1 cellular context compared by ENCODE assay signal in genomic region chr1:200556005-200556404, GRCh38.
TF ChIP-seq lines count a peak whose summit lies in the region.

No MANE protein-coding gene starts in this region.

TF ChIP-seq in SK-N-SH, 30 proteins besides CTCF, POLR2A, EP300 and RAD21 (continued from another document):
- TF ChIP-seq ZBTB33 (IDR thresholded peaks at IDR 0.05; ENCODE audit: borderline replicate concordance, low read depth) = no peak
- no peak for TF ChIP-seq FOSL2 (IDR thresholded peaks at IDR 0.05; ENCODE audit: borderline replicate concordance, low read depth)
- no peak for TF ChIP-seq SIN3A (IDR thresholded peaks at IDR 0.05; ENCODE audit: borderline replicate concordance, low read depth, low read length)
